10 cellular contexts compared by ENCODE assay signal in genomic region chr19:18789422-18789832, GRCh38. TPM values are rescaled to one million over a fixed set of nuclear protein-coding genes. Genes with fewer than 3 reads are reported as not detected.
DNase-seq lines count a peak whose midpoint lies in the region; ATAC-seq and TF ChIP-seq lines count a peak whose summit lies in the region.
"Had no signal": no experiment of that assay in that cellular context is flagged by ENCODE, and none has a peak within 500 bp of the region (broad histone marks: within the 10 kb centered on the region; RNA-seq: fewer than 3 reads in every experiment).

No MANE protein-coding gene starts in this region.

- H3K9me3 ChIP-seq in RWPE2 (ENCODE audit: severe bottlenecking): no peaks in the 10 kb centered on the region

- no peak for TF ChIP-seq CTCF in RWPE2 (IDR thresholded peaks at IDR 0.05; ENCODE audit: poor library complexity, severe bottlenecking)
- no peak for TF ChIP-seq CTCF in glutamatergic neuron (IDR thresholded peaks at IDR 0.05; ENCODE audit: partially characterized antibody, unreplicated experiment)

- H3K27ac Mint-ChIP-seq in T-helper 2 cell treated with Interferon-gamma antibody and Interleukin-4, amounts not matched to agents 5 μg/mL and 100 μg/mL, for 36 hours: peak overlapping the region; percentile 87
- no peak overlapping the region for H3K27ac Mint-ChIP-seq in glutamatergic neuron (ENCODE audit: unreplicated experiment)
- no peak overlapping the region for H3K27ac Mint-ChIP-seq in stimulated activated effector memory CD8-positive, alpha-beta T cell treated with anti-CD3 and anti-CD28 coated beads, Interleukin-12 subunit alpha, Interleukin-12 subunit beta, amount 100 ng/mL, for 72 hours

- ATAC-seq in RWPE2 (ENCODE audit: low read depth) (no peak), GM18858 (IDR thresholded peaks at IDR 0.05; ENCODE audit: unreplicated experiment) (no peak)
- ATAC-seq in stimulated activated effector memory CD8-positive, alpha-beta T cell treated with anti-CD3 and anti-CD28 coated beads, Interleukin-12 subunit alpha, Interleukin-12 subunit beta, amount 100 ng/mL, for 72 hours: no peak

- H3K27me3 Mint-ChIP-seq in T-helper 2 cell treated with Interferon-gamma antibody and Interleukin-4, amounts not matched to agents 5 μg/mL and 100 μg/mL, for 36 hours (ENCODE audit: low read depth): peaks cover 72% of the 10 kb centered on the region
- H3K27me3 Mint-ChIP-seq in glutamatergic neuron (ENCODE audit: unreplicated experiment): peaks cover 46% of the 10 kb centered on the region

- no peak overlapping the region for H3K4me3 ChIP-seq in RWPE2 (ENCODE audit: severe bottlenecking)

- H3K36me3 Mint-ChIP-seq in T-helper 2 cell treated with Interferon-gamma antibody and Interleukin-4, amounts not matched to agents 5 μg/mL and 100 μg/mL, for 36 hours (ENCODE audit: low read depth): peaks cover 6% of the 10 kb centered on the region
- H3K36me3 Mint-ChIP-seq in glutamatergic neuron (ENCODE audit: unreplicated experiment): peaks cover 8% of the 10 kb centered on the region
- peaks cover 6% of the 10 kb centered on the region for H3K36me3 Mint-ChIP-seq in stimulated activated effector memory CD8-positive, alpha-beta T cell treated with anti-CD3 and anti-CD28 coated beads, Interleukin-12 subunit alpha, Interleukin-12 subunit beta, amount 100 ng/mL, for 72 hours

- no peaks in the 10 kb centered on the region for H3K4me1 ChIP-seq in RWPE2 (ENCODE audit: insufficient read depth, poor library complexity, severe bottlenecking)

- peak overlapping the region; percentile 63 for H3K4me3 Mint-ChIP-seq in T-helper 2 cell treated with Interferon-gamma antibody and Interleukin-4, amounts not matched to agents 5 μg/mL and 100 μg/mL, for 36 hours
- peak overlapping the region; percentile 80 for H3K4me3 Mint-ChIP-seq in glutamatergic neuron (ENCODE audit: unreplicated experiment)
- peak overlapping the region; percentile 58 for H3K4me3 Mint-ChIP-seq in stimulated activated effector memory CD8-positive, alpha-beta T cell treated with anti-CD3 and anti-CD28 coated beads, Interleukin-12 subunit alpha, Interleukin-12 subunit beta, amount 100 ng/mL, for 72 hours

- H3K27ac ChIP-seq in RWPE2 (ENCODE audit: poor library complexity, severe bottlenecking): no peak overlapping the region

- H3K36me3 ChIP-seq in RWPE2 (ENCODE audit: low read depth): no peaks in the 10 kb centered on the region

- DNase-seq in T-helper 2 cell treated with Interferon-gamma antibody and Interleukin-4, amounts not matched to agents 5 μg/mL and 100 μg/mL, for 36 hours (ENCODE audit: low spot score): no peak
- DNase-seq in T-helper 2 cell (no peak), RWPE2 (ENCODE audit: low spot score) (peak; percentile 64), glutamatergic neuron (no peak), NCI-H1417 treated with DMSO at 0.1 percent for 48 hours (lab: John Stamatoyannopoulos, UW) (no peak)
- DNase-seq in stimulated activated effector memory CD8-positive, alpha-beta T cell treated with anti-CD3 and anti-CD28 coated beads, Interleukin-12 subunit alpha, Interleukin-12 subunit beta, amount 100 ng/mL, for 72 hours (ENCODE audit: low spot score in 2 of 2): no peak
- no peak for DNase-seq in stimulated activated CD4-positive, alpha-beta T cell treated with anti-CD3 and anti-CD28 coated beads, Interleukin-4, amount 100 ng/mL, for 24 hours
- DNase-seq: cortex of kidney, NCI-H2081 had no signal

- H3K27me3 ChIP-seq in RWPE2 (ENCODE audit: insufficient read depth, poor library complexity, severe bottlenecking): peaks cover 58% of the 10 kb centered on the region

- H3K9me3 Mint-ChIP-seq in T-helper 2 cell treated with Interferon-gamma antibody and Interleukin-4, amounts not matched to agents 5 μg/mL and 100 μg/mL, for 36 hours: no peaks in the 10 kb centered on the region
- H3K9me3 Mint-ChIP-seq in glutamatergic neuron (ENCODE audit: unreplicated experiment): peaks cover 14% of the 10 kb centered on the region
- H3K9me3 Mint-ChIP-seq in stimulated activated effector memory CD8-positive, alpha-beta T cell treated with anti-CD3 and anti-CD28 coated beads, Interleukin-12 subunit alpha, Interleukin-12 subunit beta, amount 100 ng/mL, for 72 hours: no peaks in the 10 kb centered on the region

- peaks cover 17% of the 10 kb centered on the region for H3K4me1 Mint-ChIP-seq in T-helper 2 cell treated with Interferon-gamma antibody and Interleukin-4, amounts not matched to agents 5 μg/mL and 100 μg/mL, for 36 hours (ENCODE audit: low read depth)
- H3K4me1 Mint-ChIP-seq in glutamatergic neuron (ENCODE audit: low read depth, unreplicated experiment): peaks cover 3% of the 10 kb centered on the region
- H3K4me1 Mint-ChIP-seq in stimulated activated effector memory CD8-positive, alpha-beta T cell treated with anti-CD3 and anti-CD28 coated beads, Interleukin-12 subunit alpha, Interleukin-12 subunit beta, amount 100 ng/mL, for 72 hours: peaks cover 50% of the 10 kb centered on the region

RNA-seq across cellular contexts. Expression of gene COMP, which starts 1.7 kb away (rescaled TPM):
- total RNA-seq in glutamatergic neuron (ENCODE audit: unreplicated experiment): not detected

RNA-seq across cellular contexts. Expression of gene UPF1, which starts 42.3 kb away (rescaled TPM):
- 46.3 TPM for total RNA-seq in glutamatergic neuron (ENCODE audit: unreplicated experiment)
